In genomic region chr7:93043393-93043985, GRCh38 we compare ENCODE assay signal across 10 cellular contexts.
DNase-seq lines count a peak whose midpoint lies in the region; ATAC-seq and TF ChIP-seq lines count a peak whose summit lies in the region.
"Had no signal": no experiment of that assay in that cellular context is flagged by ENCODE, and none has a peak within 500 bp of the region (broad histone marks: within the 10 kb centered on the region; RNA-seq: fewer than 3 reads in every experiment).

No MANE protein-coding gene starts in this region.

- H3K4me3 ChIP-seq in choroid plexus epithelial cell (ENCODE audit: low read depth, low read length): peak overlapping the region; percentile 56
- H3K4me3 ChIP-seq in kidney epithelial cell (ENCODE audit: low read depth, low read length): peak overlapping the region; percentile 21
- H3K4me3 ChIP-seq in tibial nerve: peak overlapping the region in 3 of 4 donors; percentile 15 to 42 (median 27)

- ATAC-seq in HG03521 (IDR thresholded peaks at IDR 0.05; ENCODE audit: unreplicated experiment) (no peak), HG02798 (IDR thresholded peaks at IDR 0.05; ENCODE audit: poor library complexity, unreplicated experiment) (no peak)

- H3K36me3 ChIP-seq in kidney epithelial cell (ENCODE audit: control insufficient read depth, insufficient read depth, low read length) (no peaks in the 10 kb centered on the region), tibial nerve (no peaks in the 10 kb centered on the region)

- no peak for TF ChIP-seq EP300 in tibial nerve (IDR thresholded peaks at IDR 0.05)

- H3K9me3 ChIP-seq in tibial nerve: no peaks in the 10 kb centered on the region

- H3K27me3 ChIP-seq in kidney epithelial cell (ENCODE audit: control insufficient read depth, insufficient read depth, low read length): no peaks in the 10 kb centered on the region
- no peaks in the 10 kb centered on the region for H3K27me3 ChIP-seq in tibial nerve

- no peak overlapping the region for H3K27ac ChIP-seq in tibial nerve
- H3K27ac ChIP-seq: 22Rv1 had no signal

- TF ChIP-seq POLR2A in tibial nerve (IDR thresholded peaks at IDR 0.05): no peak

- peaks cover 0 to 6% (median 0%) of the 10 kb centered on the region in 4 donors for H3K4me1 ChIP-seq in tibial nerve

- 20 to 28% methylated on average over 26 to 28 of the region's 28 CpGs for WGBS in tibial nerve, 2 donors

- no peak for TF ChIP-seq CTCF in choroid plexus epithelial cell (conservative IDR thresholded peaks at IDR 0.05; ENCODE audit: low read depth, low read length)
- no peak for TF ChIP-seq CTCF in kidney epithelial cell (IDR thresholded peaks at IDR 0.05; ENCODE audit: insufficient read depth, low read length, poor library complexity, severe bottlenecking)
- no peak for TF ChIP-seq CTCF in tibial nerve (IDR thresholded peaks at IDR 0.05)

- DNase-seq in DMS 273 (lab: John Stamatoyannopoulos, UW; ENCODE audit: unreplicated experiment) (peak; percentile 72), DMS 273 treated with DMSO at 0.1 percent for 48 hours (lab: John Stamatoyannopoulos, UW) (no peak), choroid plexus epithelial cell (ENCODE audit: low read depth) (peak; percentile 87), kidney epithelial cell (ENCODE audit: low read depth) (peak; percentile 44), tibial nerve (ENCODE audit: low spot score in 2 of 2) (no peak)
- no peak for DNase-seq in activated CD4-positive, CD25-positive, alpha-beta regulatory T cell (lab: John Stamatoyannopoulos, UW)
- DNase-seq: NCI-H2081 treated with DMSO at 0.1 percent for 48 hours had no signal

Comparison
In these comparisons a context has a peak if more than half of its experiments do, and no peak if none do; other contexts are left out.
1. DNase-seq: peak in DMS 273 (single experiment), choroid plexus epithelial cell (single experiment) and kidney epithelial cell (single experiment); none in DMS 273 treated with DMSO at 0.1 percent for 48 hours (single experiment), tibial nerve (0 of 2) and activated CD4-positive, CD25-positive, alpha-beta regulatory T cell (0 of 4).
2. Peak in every context shown above with its lines, with median percentiles within 50 percentile points of each other: H3K4me3 ChIP-seq.